ENCODE assay signal across 25 cellular contexts in the genomic region with DNA sequence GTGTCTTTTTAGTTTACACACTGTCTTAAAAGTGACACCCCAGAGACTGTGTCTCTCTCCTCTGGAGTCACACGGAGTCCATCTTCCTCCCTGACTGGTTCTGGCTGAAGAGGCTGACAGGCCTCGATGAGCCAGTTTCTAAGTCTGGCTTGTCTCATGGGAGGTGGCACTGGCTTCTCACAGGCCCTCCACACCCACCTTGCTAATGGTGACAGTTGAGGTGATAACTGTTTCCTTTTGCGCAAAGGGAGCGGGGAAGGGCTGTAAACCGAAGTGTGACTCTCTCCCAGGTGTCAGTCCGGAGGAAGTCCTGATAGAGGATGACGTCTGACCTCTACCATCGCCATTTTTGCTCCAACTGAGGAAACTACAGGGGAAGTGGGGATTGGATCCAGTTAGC. TPM values are rescaled to one million over a fixed set of nuclear protein-coding genes. Genes with fewer than 3 reads are reported as not detected.
DNase-seq lines count a peak whose midpoint lies in the region; ATAC-seq and TF ChIP-seq lines count a peak whose summit lies in the region.
"Had no signal": no experiment of that assay in that cellular context is flagged by ENCODE, and none has a peak within 500 bp of the region (broad histone marks: within the 10 kb centered on the region; RNA-seq: fewer than 3 reads in every experiment).

No MANE protein-coding gene starts in this region.

- DNase-seq in colonic mucosa = peak; percentile 70
- peak; percentile 52 for DNase-seq in left cardiac atrium
- no peak for DNase-seq in mesenchymal stem cell
- peak; percentile 55 for DNase-seq in transverse colon
- no peak for DNase-seq in activated CD4-positive, alpha-beta T cell treated with anti-CD3 and anti-CD28 coated beads, Interleukin-2, amount 50 U/mL, for 4 hours
- no peak for DNase-seq in AML-193 (lab: John Stamatoyannopoulos, UW)
- DNase-seq: Caco-2; CD4-positive, alpha-beta memory T cell; DMS 273 treated with DMSO at 0.1 percent for 48 hours; DMS79 treated with DMSO at 0.1 percent for 48 hours; GM23248; HCEC 1CT; IMR-90; NCI-H1092 treated with DMSO at 0.1 percent for 48 hours; NCI-H1436 treated with DMSO at 0.1 percent for 48 hours; NCI-H1930; NCI-H226; NCI-H510A treated with DMSO at 0.1 percent for 48 hours; NCI-H748 treated with DMSO at 0.1 percent for 48 hours; PC-9; RPMI8226; SJCRH30 had no signal

- H2AK5ac ChIP-seq in mesenchymal stem cell (ENCODE audit: low read length, severe bottlenecking) = peak overlapping the region; percentile 30

- no peak overlapping the region for H3K14ac ChIP-seq in mesenchymal stem cell (ENCODE audit: low read length in 2 of 2)

- TF ChIP-seq CTCF in colonic mucosa (IDR thresholded peaks at IDR 0.05) (no peak), transverse colon (IDR thresholded peaks at IDR 0.05) (no peak)

- no peaks in the 10 kb centered on the region for H3K36me3 ChIP-seq in colonic mucosa
- H3K36me3 ChIP-seq in mesenchymal stem cell (ENCODE audit: control insufficient read depth in 1 of 2, insufficient read depth in 2 of 2, low read depth in 1 of 2, low read length in 2 of 2) = peaks cover 45 to 75% of the 10 kb centered on the region in 2 experiments
- peaks cover 0 to 4% (median 0%) of the 10 kb centered on the region in 4 donors for H3K36me3 ChIP-seq in transverse colon

- in situ Hi-C loops in transverse colon (cut with MboI; ENCODE audit: low pct_ligation_motif_present in 1 of 4, low pct_unique_long_range_greater_than_20kb in 1 of 4, low sequenced_read_pairs in 3 of 4) = no loop called here

- H2BK5ac ChIP-seq in mesenchymal stem cell (ENCODE audit: low read depth, low read length, poor library complexity, severe bottlenecking) = no peak overlapping the region

- WGBS in mesenchymal stem cell = 97% methylated on average over 8 of the region's 8 CpGs
- 62 to 80% methylated on average over 1 to 8 of the region's 8 CpGs for WGBS in transverse colon (ENCODE audit: low coverage in 1 of 2), 2 donors

- no peak overlapping the region for H3K4ac ChIP-seq in mesenchymal stem cell (ENCODE audit: low read depth in 1 of 2, low read length in 2 of 2)

- H3K18ac ChIP-seq in mesenchymal stem cell (ENCODE audit: low read depth in 1 of 2, low read length in 2 of 2) = no peak overlapping the region

- H3K23ac ChIP-seq in mesenchymal stem cell (ENCODE audit: low read length in 2 of 2) = no peak overlapping the region

- intact Hi-C loops in colonic mucosa (cut with DNase I) = no loop called here
- intact Hi-C loops in left cardiac atrium (cut with DNase I) = loop anchor here in 1 of 2 donors (2.0 kb wide), 1 partner anchor 16 kb away; no protein-coding TSS in a partner anchor
- intact Hi-C loops in transverse colon (cut with DNase I; ENCODE audit: low total_unique reads) = no loop called here

- no peak for TF ChIP-seq EP300 in transverse colon (IDR thresholded peaks at IDR 0.05; ENCODE audit: low read depth)

- no peak overlapping the region for H3K4me2 ChIP-seq in mesenchymal stem cell (ENCODE audit: low read length, poor library complexity, severe bottlenecking)
- H3K4me2 ChIP-seq: KMS-11, PC-9 had no signal

- H3K4me3 ChIP-seq in colonic mucosa (no peak overlapping the region), mesenchymal stem cell (ENCODE audit: insufficient read depth in 1 of 2, low read depth in 1 of 2, low read length in 2 of 2) (no peak overlapping the region), transverse colon (no peak overlapping the region)
- H3K4me3 ChIP-seq: BLaER1 treated with 17β-estradiol and CSF1 and Interleukin-3, amounts not matched to agents 10 nM and 100 nM; GM23248; PC-9; SJCRH30 had no signal

- ATAC-seq in left cardiac atrium (peak; percentile 69 to 74), GM21529 (IDR thresholded peaks at IDR 0.05; ENCODE audit: unreplicated experiment) (no peak)

- peaks cover 34% of the 10 kb centered on the region for H3K79me1 ChIP-seq in mesenchymal stem cell (replicated peaks; ENCODE audit: low read length, poor library complexity, severe bottlenecking)

- H3K9ac ChIP-seq in colonic mucosa (ENCODE audit: low read depth in 2 of 2, low read length in 2 of 2) (peak overlapping the region in 1 of 2 donors; percentile 37), mesenchymal stem cell (ENCODE audit: low read length) (no peak overlapping the region)
- H3K9ac ChIP-seq: BLaER1 treated with 17β-estradiol and CSF1 and Interleukin-3, amounts not matched to agents 10 nM and 100 nM; GM23248; KMS-11 had no signal

- no peak overlapping the region for H2BK12ac ChIP-seq in mesenchymal stem cell (ENCODE audit: low read length in 2 of 2)

- H2AFZ ChIP-seq in mesenchymal stem cell (ENCODE audit: low read depth, low read length) = no peak overlapping the region
- H2AFZ ChIP-seq: GM23248, PC-9 had no signal

- H3K4me1 ChIP-seq in colonic mucosa = peaks cover 41% of the 10 kb centered on the region
- peaks cover 12% of the 10 kb centered on the region for H3K4me1 ChIP-seq in mesenchymal stem cell (ENCODE audit: control insufficient read depth, insufficient read depth, low read depth, low read length)
- H3K4me1 ChIP-seq in transverse colon = peaks cover 34 to 76% (median 56%) of the 10 kb centered on the region in 4 donors
- H3K4me1 ChIP-seq: Caco-2, SJCRH30 had no signal

- H3K9me3 ChIP-seq in colonic mucosa = no peaks in the 10 kb centered on the region
- no peaks in the 10 kb centered on the region for H3K9me3 ChIP-seq in mesenchymal stem cell (ENCODE audit: control insufficient read depth, low read length)
- no peaks in the 10 kb centered on the region for H3K9me3 ChIP-seq in transverse colon
- H3K9me3 ChIP-seq: BLaER1 treated with 17β-estradiol and CSF1 and Interleukin-3, amounts not matched to agents 10 nM and 100 nM; Caco-2; SJCRH30 had no signal

- no peak overlapping the region for H4K91ac ChIP-seq in mesenchymal stem cell (ENCODE audit: low read length)

- peak overlapping the region; percentile 8 for H2BK15ac ChIP-seq in mesenchymal stem cell (ENCODE audit: low read depth, poor library complexity, severe bottlenecking)

- H3K27me3 ChIP-seq in colonic mucosa (no peaks in the 10 kb centered on the region), mesenchymal stem cell (ENCODE audit: control insufficient read depth in 1 of 2, insufficient read depth in 1 of 2, low read length in 2 of 2) (no peaks in the 10 kb centered on the region), transverse colon (no peaks in the 10 kb centered on the region)
- H3K27me3 ChIP-seq: BLaER1 treated with 17β-estradiol and CSF1 and Interleukin-3, amounts not matched to agents 10 nM and 100 nM; SJCRH30 had no signal

- H2BK120ac ChIP-seq in mesenchymal stem cell (ENCODE audit: low read depth, low read length) = no peak overlapping the region

- H4K8ac ChIP-seq in mesenchymal stem cell (ENCODE audit: low read length) = no peak overlapping the region

- H3K27ac ChIP-seq in colonic mucosa = peak overlapping the region; percentile 81
- H3K27ac ChIP-seq in mesenchymal stem cell (ENCODE audit: low read length, poor library complexity, severe bottlenecking) = no peak overlapping the region
- H3K27ac ChIP-seq in transverse colon = peak overlapping the region; percentile 58 to 79 (median 72)
- H3K27ac ChIP-seq: BLaER1 treated with 17β-estradiol and CSF1 and Interleukin-3, amounts not matched to agents 10 nM and 100 nM; KMS-11; PC-9; SJCRH30 had no signal

- TF ChIP-seq POLR2A in transverse colon (IDR thresholded peaks at IDR 0.05) = no peak

RNA-seq across cellular contexts. Expression of a gene that starts 30.2 kb away (rescaled TPM):
- total RNA-seq in colonic mucosa (10 to 100 TPM; 50.3 to 74.8 TPM), left cardiac atrium (10 to 100 TPM; 36.2 to 96.5 TPM), transverse colon (100 to 1,000 TPM in 1 of 4 donors, 10 to 100 TPM in 3; 67.2 to 126 (median 79.5) TPM)
- polyA plus RNA-seq in mesenchymal stem cell (2013, experiment 1 of 2) = 139 TPM
- polyA plus RNA-seq in mesenchymal stem cell (2013, experiment 2 of 2) = 132 TPM

RNA-seq across cellular contexts. Expression of a gene that starts 30.6 kb away (rescaled TPM):
- total RNA-seq in colonic mucosa (10 to 100 TPM; 44.6 to 52.0 TPM), left cardiac atrium (10 to 100 TPM; 40.4 to 54.8 TPM), transverse colon (10 to 100 TPM; 34.4 to 73.0 (median 71.6) TPM)
- polyA plus RNA-seq in mesenchymal stem cell (2013, experiment 1 of 2) = 19.1 TPM
- polyA plus RNA-seq in mesenchymal stem cell (2013, experiment 2 of 2) = 19.2 TPM

Comparison
In these comparisons a context has a peak if more than half of its experiments do, and no peak if none do; other contexts are left out.
1. DNase-seq: peak in colonic mucosa (single experiment), left cardiac atrium (single experiment) and transverse colon (single experiment); none in mesenchymal stem cell (single experiment), activated CD4-positive, alpha-beta T cell treated with anti-CD3 and anti-CD28 coated beads, Interleukin-2, amount 50 U/mL, for 4 hours (0 of 2) and AML-193 (0 of 2).